ENCODE assay signal across 9 cellular contexts in genomic region chr10:13206546-13207443, GRCh38. TPM values are rescaled to one million over a fixed set of nuclear protein-coding genes. Genes with fewer than 3 reads are reported as not detected.
DNase-seq lines count a peak whose midpoint lies in the region; ATAC-seq and TF ChIP-seq lines count a peak whose summit lies in the region.
"Had no signal": no experiment of that assay in that cellular context is flagged by ENCODE, and none has a peak within 500 bp of the region (broad histone marks: within the 10 kb centered on the region; RNA-seq: fewer than 3 reads in every experiment).

No MANE protein-coding gene starts in this region.

- intact Hi-C loops in right cardiac atrium (cut with DNase I) = no loop called here

- H3K4me1 Mint-ChIP-seq in glutamatergic neuron (ENCODE audit: low read depth, unreplicated experiment) (no peaks in the 10 kb centered on the region), type B pancreatic cell (ENCODE audit: unreplicated experiment) (no peaks in the 10 kb centered on the region)
- H3K4me1 Mint-ChIP-seq in T-helper 2 cell treated with Interferon-gamma antibody and Interleukin-4, amounts not matched to agents 5 μg/mL and 100 μg/mL, for 36 hours (ENCODE audit: low read depth) = no peaks in the 10 kb centered on the region

- no peak for ATAC-seq in right cardiac atrium
- ATAC-seq in GM19452 (IDR thresholded peaks at IDR 0.05; ENCODE audit: unreplicated experiment) = no peak
- ATAC-seq in GM18519 (IDR thresholded peaks at IDR 0.05; ENCODE audit: low FRiP score, unreplicated experiment) = no peak

- TF ChIP-seq CTCF in cardiac muscle cell (IDR thresholded peaks at IDR 0.05; ENCODE audit: low read depth, low read length) (peak; percentile 65), WERI-Rb-1 (IDR thresholded peaks at IDR 0.05; ENCODE audit: low read depth, low read length) (0 out of 2 replicates have a peak, but pooled peaks have one; percentile 24), glutamatergic neuron (IDR thresholded peaks at IDR 0.05; ENCODE audit: partially characterized antibody, unreplicated experiment) (peak; percentile 43), type B pancreatic cell (conservative IDR thresholded peaks at IDR 0.05) (peak; percentile 74)

- no peak overlapping the region for H3K27ac Mint-ChIP-seq in glutamatergic neuron (ENCODE audit: unreplicated experiment)
- H3K27ac Mint-ChIP-seq in type B pancreatic cell = no peak overlapping the region
- H3K27ac Mint-ChIP-seq in T-helper 2 cell treated with Interferon-gamma antibody and Interleukin-4, amounts not matched to agents 5 μg/mL and 100 μg/mL, for 36 hours = no peak overlapping the region

- H3K4me1 ChIP-seq in cardiac muscle cell (ENCODE audit: low read depth) = no peaks in the 10 kb centered on the region
- peaks cover 1% of the 10 kb centered on the region for H3K4me1 ChIP-seq in right cardiac atrium (ENCODE audit: control insufficient read depth, insufficient read depth, low read length)

- H3K36me3 Mint-ChIP-seq in glutamatergic neuron (ENCODE audit: unreplicated experiment) (no peaks in the 10 kb centered on the region), type B pancreatic cell (peaks cover 6% of the 10 kb centered on the region)
- H3K36me3 Mint-ChIP-seq in T-helper 2 cell treated with Interferon-gamma antibody and Interleukin-4, amounts not matched to agents 5 μg/mL and 100 μg/mL, for 36 hours (ENCODE audit: low read depth) = peaks cover 51% of the 10 kb centered on the region

- H3K4me3 ChIP-seq in cardiac muscle cell = no peak overlapping the region
- H3K4me3 ChIP-seq in right cardiac atrium (ENCODE audit: low read length) = no peak overlapping the region
- H3K4me3 ChIP-seq in WERI-Rb-1 (ENCODE audit: low read depth, low read length) = no peak overlapping the region

- no peaks in the 10 kb centered on the region for H3K9me3 Mint-ChIP-seq in glutamatergic neuron (ENCODE audit: unreplicated experiment)
- H3K9me3 Mint-ChIP-seq in type B pancreatic cell = no peaks in the 10 kb centered on the region
- no peaks in the 10 kb centered on the region for H3K9me3 Mint-ChIP-seq in T-helper 2 cell treated with Interferon-gamma antibody and Interleukin-4, amounts not matched to agents 5 μg/mL and 100 μg/mL, for 36 hours

- H3K4me3 Mint-ChIP-seq in glutamatergic neuron (ENCODE audit: unreplicated experiment) (no peak overlapping the region), type B pancreatic cell (no peak overlapping the region)
- no peak overlapping the region for H3K4me3 Mint-ChIP-seq in T-helper 2 cell treated with Interferon-gamma antibody and Interleukin-4, amounts not matched to agents 5 μg/mL and 100 μg/mL, for 36 hours

- H3K36me3 ChIP-seq in cardiac muscle cell (no peaks in the 10 kb centered on the region), WERI-Rb-1 (peaks cover 4% of the 10 kb centered on the region)

- H3K27me3 Mint-ChIP-seq in glutamatergic neuron (ENCODE audit: unreplicated experiment) (peaks cover 2% of the 10 kb centered on the region), type B pancreatic cell (no peaks in the 10 kb centered on the region)
- no peaks in the 10 kb centered on the region for H3K27me3 Mint-ChIP-seq in T-helper 2 cell treated with Interferon-gamma antibody and Interleukin-4, amounts not matched to agents 5 μg/mL and 100 μg/mL, for 36 hours (ENCODE audit: low read depth)

- H3K27ac ChIP-seq in cardiac muscle cell (no peak overlapping the region), right cardiac atrium (ENCODE audit: low read length) (no peak overlapping the region), WERI-Rb-1 (no peak overlapping the region)

- DNase-seq in cardiac muscle cell (ENCODE audit: low read depth in 1 of 2, low spot score in 1 of 2) = peak; percentile 10 to 73
- DNase-seq in right cardiac atrium = no peak
- no peak for DNase-seq in WERI-Rb-1
- DNase-seq in glutamatergic neuron = no peak
- no peak for DNase-seq in type B pancreatic cell (ENCODE audit: extremely low spot score, unreplicated experiment)
- no peak for DNase-seq in T-helper 2 cell treated with Interferon-gamma antibody and Interleukin-4, amounts not matched to agents 5 μg/mL and 100 μg/mL, for 36 hours (ENCODE audit: low spot score)
- DNase-seq: DMS79 treated with DMSO at 0.1 percent for 48 hours had no signal

- 74% methylated on average over 5 of the region's 5 CpGs for WGBS in right cardiac atrium

- H3K9me3 ChIP-seq in cardiac muscle cell (ENCODE audit: low read depth) (no peaks in the 10 kb centered on the region), right cardiac atrium (ENCODE audit: control insufficient read depth, low read length) (no peaks in the 10 kb centered on the region), WERI-Rb-1 (ENCODE audit: severe bottlenecking) (no peaks in the 10 kb centered on the region)

- H3K27me3 ChIP-seq in cardiac muscle cell (no peaks in the 10 kb centered on the region), right cardiac atrium (ENCODE audit: control insufficient read depth, insufficient read depth) (no peaks in the 10 kb centered on the region), WERI-Rb-1 (ENCODE audit: insufficient read depth, low read depth, severe bottlenecking) (no peaks in the 10 kb centered on the region)

RNA-seq across cellular contexts. Expression of gene UCMA, which starts 27.4 kb away (rescaled TPM):
- total RNA-seq in cardiac muscle cell = not detected in 2 replicates
- not detected in 2 replicates for polyA plus RNA-seq in cardiac muscle cell
- not detected for total RNA-seq in right cardiac atrium
- polyA plus RNA-seq in right cardiac atrium = not detected
- total RNA-seq in glutamatergic neuron (ENCODE audit: unreplicated experiment) = not detected
- total RNA-seq in type B pancreatic cell (ENCODE audit: low replicate concordance) = not detected in 2 replicates

RNA-seq across cellular contexts. Expression of gene MCM10, which starts 45.4 kb away (rescaled TPM):
- total RNA-seq in cardiac muscle cell (3.9 and 4.8 TPM in 2 replicates), right cardiac atrium (under 1 TPM in 3 of 4 donors, not detected in 1; 0.23 to 0.35 (median 0.33) TPM), glutamatergic neuron (ENCODE audit: unreplicated experiment) (5.0 TPM), type B pancreatic cell (ENCODE audit: low replicate concordance) (12.2 and 31.7 TPM in 2 replicates)
- polyA plus RNA-seq in cardiac muscle cell (6.9 and 10.0 TPM in 2 replicates), right cardiac atrium (0.07 TPM)

Comparison
In these comparisons a context has a peak if more than half of its experiments do, and no peak if none do; other contexts are left out.
1. DNase-seq: peak in cardiac muscle cell (2 of 2); none in right cardiac atrium (0 of 3), WERI-Rb-1 (single experiment), glutamatergic neuron (single experiment), type B pancreatic cell (single experiment) and T-helper 2 cell treated with Interferon-gamma antibody and Interleukin-4, amounts not matched to agents 5 μg/mL and 100 μg/mL, for 36 hours (single experiment).
2. CTCF ChIP-seq: peak in every context shown above with its lines; median percentile 74 in type B pancreatic cell; 65 in cardiac muscle cell; 43 in glutamatergic neuron; 24 in WERI-Rb-1.